In the genomic region with DNA sequence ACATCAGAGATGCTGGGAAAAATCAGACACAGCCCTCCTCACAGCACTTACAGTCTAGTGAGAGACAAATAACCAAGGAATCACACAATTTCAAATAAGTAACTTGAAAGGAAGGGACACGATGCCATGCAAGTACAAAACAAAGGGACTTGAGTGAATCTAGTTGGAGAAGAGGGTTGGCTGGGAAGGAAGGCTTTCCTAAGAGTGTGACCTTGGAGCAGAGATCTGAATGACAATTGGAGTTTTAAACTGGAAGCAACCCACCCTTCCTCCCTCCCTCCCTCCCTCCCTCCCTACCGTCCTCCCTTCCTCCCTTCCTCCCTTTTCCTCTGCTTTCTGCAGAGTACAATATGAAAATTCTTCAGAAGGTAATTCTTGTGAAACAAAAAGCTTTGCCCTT, we compare ENCODE assay signal across 34 cellular contexts. TPM values are rescaled to one million over a fixed set of nuclear protein-coding genes. Genes with fewer than 3 reads are reported as not detected.
"Had no signal": no experiment of that assay in that cellular context is flagged by ENCODE, and none has a peak within 500 bp of the region (broad histone marks: within the 10 kb centered on the region; RNA-seq: fewer than 3 reads in every experiment).

No MANE protein-coding gene starts in this region.

- H2AFZ ChIP-seq: PC-9 had no signal

- H3K27ac ChIP-seq: KMS-11, PC-9, VCaP had no signal

- H3K9ac ChIP-seq: KMS-11 had no signal

- ATAC-seq: activated CD8-positive, alpha-beta T cell treated with anti-CD3 and anti-CD28 coated beads for 36 hours; activated naive CD8-positive, alpha-beta T cell treated with anti-CD3 and anti-CD28 coated beads, Interleukin-2, amount 50 U/mL, for 24 hours; activated T-cell treated with anti-CD3 and anti-CD28 coated beads, Interleukin-2, amount 50 U/mL, for 4 hours had no signal

- FAIRE-seq: bronchial epithelial cell had no signal

- H3K4me2 ChIP-seq: KMS-11, PC-9 had no signal

- H3K4me1 Mint-ChIP-seq: activated naive CD8-positive, alpha-beta T cell treated with anti-CD3 and anti-CD28 coated beads, Interleukin-2, amount 50 U/mL, for 24 hours; brain had no signal

- H3K9me3 Mint-ChIP-seq: activated CD4-positive, alpha-beta T cell treated with anti-CD3 and anti-CD28 coated beads, Interleukin-2, amount 10 ng/mL, durations not matched to agents 24 days and 14 days; activated naive CD4-positive, alpha-beta T cell treated with anti-CD3 and anti-CD28 coated beads for 36 hours; activated naive CD8-positive, alpha-beta T cell treated with anti-CD3 and anti-CD28 coated beads, Interleukin-2, amount 50 U/mL, for 24 hours; activated T-helper 1 cell treated with anti-CD3 and anti-CD28 coated beads, Interleukin-12 subunit alpha, Interleukin-12 subunit beta, Interleukin-2, Interleukin-4 antibody, amounts not matched to agents 30 ng/mL and 10 ng/mL and 1 ng/mL, durations not matched to agents 14 hours and 24 hours and 36 hours had no signal

- H3K4me3 Mint-ChIP-seq: activated CD4-positive, alpha-beta T cell treated with anti-CD3 and anti-CD28 coated beads, Interleukin-2, amount 10 ng/mL, durations not matched to agents 24 days and 14 days; activated CD8-positive, alpha-beta T cell treated with anti-CD3 and anti-CD28 coated beads for 36 hours; activated naive CD4-positive, alpha-beta T cell treated with anti-CD3 and anti-CD28 coated beads for 36 hours; activated naive CD8-positive, alpha-beta T cell; activated naive CD8-positive, alpha-beta T cell treated with anti-CD3 and anti-CD28 coated beads, Interleukin-2, amount 50 U/mL, for 24 hours; activated T-cell treated with anti-CD3 and anti-CD28 coated beads, Interleukin-2, amount 50 U/mL, for 4 hours; activated T-helper 1 cell treated with anti-CD3 and anti-CD28 coated beads, Interleukin-12 subunit alpha, Interleukin-12 subunit beta, Interleukin-2, Interleukin-4 antibody, amounts not matched to agents 30 ng/mL and 10 ng/mL and 1 ng/mL, durations not matched to agents 14 hours and 24 hours and 36 hours; brain had no signal

- H3K27ac Mint-ChIP-seq: activated CD4-positive, alpha-beta T cell treated with anti-CD3 and anti-CD28 coated beads, Interleukin-2, amount 10 ng/mL, durations not matched to agents 24 days and 14 days; activated CD8-positive, alpha-beta T cell treated with anti-CD3 and anti-CD28 coated beads for 36 hours; activated naive CD4-positive, alpha-beta T cell treated with anti-CD3 and anti-CD28 coated beads for 36 hours; activated naive CD8-positive, alpha-beta T cell; activated naive CD8-positive, alpha-beta T cell treated with anti-CD3 and anti-CD28 coated beads, Interleukin-2, amount 50 U/mL, for 24 hours; activated T-helper 1 cell treated with anti-CD3 and anti-CD28 coated beads, Interleukin-12 subunit alpha, Interleukin-12 subunit beta, Interleukin-2, Interleukin-4 antibody, amounts not matched to agents 30 ng/mL and 10 ng/mL and 1 ng/mL, durations not matched to agents 14 hours and 24 hours and 36 hours; brain had no signal

- DNase-seq: activated CD4-positive, alpha-beta T cell treated with anti-CD3 and anti-CD28 coated beads for 1 hour; activated CD4-positive, alpha-beta T cell treated with anti-CD3 and anti-CD28 coated beads, Interleukin-2, amount 10 ng/mL, durations not matched to agents 24 days and 14 days; activated CD4-positive, alpha-beta T cell treated with anti-CD3 and anti-CD28 coated beads, Interleukin-2, amount 50 U/mL, for 4 hours; activated CD4-positive, CD25-positive, alpha-beta regulatory T cell; activated CD8-positive, alpha-beta T cell treated with anti-CD3 and anti-CD28 coated beads for 36 hours; activated gamma-delta T cell treated with Interleukin-2 at 50 U/mL for 16 hours; activated naive CD4-positive, alpha-beta T cell treated with anti-CD3 and anti-CD28 coated beads for 36 hours; activated naive CD8-positive, alpha-beta T cell treated with anti-CD3 and anti-CD28 coated beads, Interleukin-2, amount 50 U/mL, for 24 hours; activated T-cell treated with anti-CD3 and anti-CD28 coated beads for 4 hours; activated T-cell treated with anti-CD3 and anti-CD28 coated beads, Interleukin-2, amount 50 U/mL, for 4 hours; anterior cingulate cortex; caudate nucleus; NCI-H1105; NCI-H1417 treated with DMSO at 0.1 percent for 48 hours; NCI-H187 treated with DMSO at 0.1 percent for 48 hours; NCI-H2081; NCI-H2171 treated with DMSO at 0.1 percent for 48 hours; NCI-H226; NCI-H446 treated with DMSO at 0.1 percent for 48 hours; NCI-H524; NK-92 treated with Interleukin-12 subunit alpha and Interleukin-12 subunit beta, amount 100 ng/mL, for 24 hours; PC-9; Right ventricle myocardium superior; SW 1271; T-helper 1 cell; T-helper 2 cell; T-helper 9 cell had no signal

- H3K36me3 Mint-ChIP-seq: activated naive CD8-positive, alpha-beta T cell had no signal

- H3K4me3 ChIP-seq: PC-9 had no signal

RNA-seq across cellular contexts. Expression of gene ADAMTS18, which starts 31.1 kb away (rescaled TPM):
- total RNA-seq: activated CD4-positive, alpha-beta T cell treated with anti-CD3 and anti-CD28 coated beads, Interleukin-2, amount 10 ng/mL, durations not matched to agents 24 days and 14 days; activated CD8-positive, alpha-beta T cell treated with anti-CD3 and anti-CD28 coated beads for 36 hours; activated naive CD4-positive, alpha-beta T cell treated with anti-CD3 and anti-CD28 coated beads for 36 hours; activated T-cell treated with anti-CD3 and anti-CD28 coated beads, Interleukin-2, amount 50 U/mL, for 4 hours; bronchial epithelial cell; OCI-LY7; PC-9; Right ventricle myocardium superior had no signal
